Comparison of ENCODE assay signal across 8 cellular contexts in the genomic region with DNA sequence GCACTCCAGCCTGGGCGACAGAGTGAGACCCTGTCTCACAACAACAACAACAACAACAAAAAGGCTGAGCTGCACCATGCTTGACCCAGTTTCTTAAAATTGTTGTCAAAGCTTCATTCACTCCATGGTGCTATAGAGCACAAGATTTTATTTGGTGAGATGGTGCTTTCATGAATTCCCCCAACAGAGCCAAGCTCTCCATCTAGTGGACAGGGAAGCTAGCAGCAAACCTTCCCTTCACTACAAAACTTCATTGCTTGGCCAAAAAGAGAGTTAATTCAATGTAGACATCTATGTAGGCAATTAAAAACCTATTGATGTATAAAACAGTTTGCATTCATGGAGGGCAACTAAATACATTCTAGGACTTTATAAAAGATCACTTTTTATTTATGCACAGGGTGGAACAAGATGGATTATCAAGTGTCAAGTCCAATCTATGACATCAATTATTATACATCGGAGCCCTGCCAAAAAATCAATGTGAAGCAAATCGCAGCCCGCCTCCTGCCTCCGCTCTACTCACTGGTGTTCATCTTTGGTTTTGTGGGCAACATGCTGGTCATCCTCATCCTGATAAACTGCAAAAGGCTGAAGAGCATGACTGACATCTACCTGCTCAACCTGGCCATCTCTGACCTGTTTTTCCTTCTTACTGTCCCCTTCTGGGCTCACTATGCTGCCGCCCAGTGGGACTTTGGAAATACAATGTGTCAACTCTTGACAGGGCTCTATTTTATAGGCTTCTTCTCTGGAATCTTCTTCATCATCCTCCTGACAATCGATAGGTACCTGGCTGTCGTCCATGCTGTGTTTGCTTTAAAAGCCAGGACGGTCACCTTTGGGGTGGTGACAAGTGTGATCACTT. TPM values are rescaled to one million over a fixed set of nuclear protein-coding genes. Genes with fewer than 3 reads are reported as not detected.
A peak's percentile ranks its signal among the peaks of the same experiment; 100 is the strongest.
DNase-seq lines count a peak whose midpoint lies in the region; ATAC-seq and TF ChIP-seq lines count a peak whose summit lies in the region.

No MANE protein-coding gene starts in this region.

- ATAC-seq in SK-N-SH treated with all-trans-retinoic acid at 6 μM for 48 hours (no peak), HG02623 (IDR thresholded peaks at IDR 0.05; ENCODE audit: unreplicated experiment) (no peak)

- TF ChIP-seq POLR2A in NB4 (IDR thresholded peaks at IDR 0.05; ENCODE audit: extremely low read depth, insufficient read length) = no peak

- H3K9ac ChIP-seq in SK-N-SH = no peak overlapping the region

- no peak overlapping the region for H2AFZ ChIP-seq in SK-N-SH (ENCODE audit: low read depth)

- no peak overlapping the region for H3K4me2 ChIP-seq in SK-N-SH

- peak; percentile 22; the same call in 1 of the 2 replicates for TF ChIP-seq RAD21 in SK-N-SH (IDR thresholded peaks at IDR 0.05; ENCODE audit: low read length)

- no peaks in the 10 kb centered on the region for H3K9me3 ChIP-seq in SK-N-SH

- no peaks in the 10 kb centered on the region for H3K9me2 ChIP-seq in SK-N-SH

- POLR2A ChIA-PET in SK-N-SH (lab: Yijun Ruan, JAX) = no interaction called here

- H3K79me2 ChIP-seq in SK-N-SH (ENCODE audit: insufficient read depth) = no peaks in the 10 kb centered on the region

- TF ChIP-seq EP300 in SK-N-SH (IDR thresholded peaks at IDR 0.05; ENCODE audit: borderline replicate concordance in 1 of 2, low read depth in 1 of 2, low read length in 1 of 2) = no peak

- H4K20me1 ChIP-seq in SK-N-SH (ENCODE audit: insufficient read depth) = no peaks in the 10 kb centered on the region

- H3F3A ChIP-seq in SK-N-SH (replicated peaks; ENCODE audit: insufficient read depth) = peaks cover 3% of the 10 kb centered on the region

- H3K36me3 ChIP-seq in SK-N-SH (replicated peaks in 1 of 2; ENCODE audit: control insufficient read depth in 1 of 2, insufficient read depth in 2 of 2, low read length in 1 of 2) = no peaks in the 10 kb centered on the region

- no peaks in the 10 kb centered on the region for H3K4me1 ChIP-seq in SK-N-SH (ENCODE audit: control insufficient read depth in 1 of 2, insufficient read depth in 2 of 2, low read depth in 1 of 2, low read length in 1 of 2)

- TF ChIP-seq CTCF in SK-N-SH (IDR thresholded peaks at IDR 0.05) (no peak; the same call in 1 of the 2 replicates), NB4 (IDR thresholded peaks at IDR 0.05; ENCODE audit: low read depth, low read length) (peak; percentile 90)

- WGBS in SK-N-SH (ENCODE audit: low lambda C conversion rate) = 34% methylated on average over 8 of the region's 9 CpGs

- CTCF ChIA-PET in SK-N-SH (lab: Yijun Ruan, JAX) = interaction anchor here (1.2 to 1.5 kb wide), 4 partner anchors 30 to 293 kb away, joined by 3 to 4 read pairs (median 3); no protein-coding TSS in a partner anchor

- H3K4me3 ChIP-seq in SK-N-SH (ENCODE audit: low read depth in 2 of 2, low read length in 1 of 2) (no peak overlapping the region; a peak in 1 of 4 replicates), NB4 (ENCODE audit: low read depth, low read length) (no peak overlapping the region)

- no peak overlapping the region for H3K27ac ChIP-seq in SK-N-SH (ENCODE audit: low read depth in 2 of 2, low read length in 1 of 2)

- DNase-seq in SK-N-SH (no peak), NB4 (ENCODE audit: low read depth) (peak; percentile 74), cerebellar cortex (ENCODE audit: low spot score) (peak; percentile 34), pons (ENCODE audit: low spot score) (peak; percentile 58), SHP77 treated with DMSO at 0.1 percent for 48 hours (lab: John Stamatoyannopoulos, UW) (no peak), dedifferentiated amniotic fluid mesenchymal stem cell (ENCODE audit: extremely low spot score) (no peak)

- peaks cover 49% of the 10 kb centered on the region for H3K27me3 ChIP-seq in SK-N-SH (ENCODE audit: insufficient read depth)

TF ChIP-seq in SK-N-SH, 30 proteins besides CTCF, POLR2A, EP300 and RAD21 (continues in another document):
- TF ChIP-seq EZH2phosphoT487 (IDR thresholded peaks at IDR 0.05; ENCODE audit: borderline replicate concordance, low read depth) (no peak), POLR2AphosphoS5 (IDR thresholded peaks at IDR 0.05; ENCODE audit: low read depth, low read length) (no peak), RFX5 (IDR thresholded peaks at IDR 0.05; ENCODE audit: low read length) (no peak), TEAD4 (IDR thresholded peaks at IDR 0.05; ENCODE audit: borderline replicate concordance, insufficient read depth) (no peak), MEF2A (IDR thresholded peaks at IDR 0.05; ENCODE audit: borderline replicate concordance, low read depth) (no peak), FOXJ3 (CRISPR knock-in tag; IDR thresholded peaks at IDR 0.05) (no peak), NRF1 (IDR thresholded peaks at IDR 0.05; ENCODE audit: low read depth, low read length) (no peak)
- TF ChIP-seq, protein P1, sequence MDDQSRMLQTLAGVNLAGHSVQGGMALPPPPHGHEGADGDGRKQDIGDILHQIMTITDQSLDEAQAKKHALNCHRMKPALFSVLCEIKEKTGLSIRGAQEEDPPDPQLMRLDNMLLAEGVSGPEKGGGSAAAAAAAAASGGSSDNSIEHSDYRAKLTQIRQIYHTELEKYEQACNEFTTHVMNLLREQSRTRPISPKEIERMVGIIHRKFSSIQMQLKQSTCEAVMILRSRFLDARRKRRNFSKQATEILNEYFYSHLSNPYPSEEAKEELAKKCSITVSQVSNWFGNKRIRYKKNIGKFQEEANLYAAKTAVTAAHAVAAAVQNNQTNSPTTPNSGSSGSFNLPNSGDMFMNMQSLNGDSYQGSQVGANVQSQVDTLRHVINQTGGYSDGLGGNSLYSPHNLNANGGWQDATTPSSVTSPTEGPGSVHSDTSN (IDR thresholded peaks at IDR 0.05) = no peak
- TF ChIP-seq, protein P2, sequence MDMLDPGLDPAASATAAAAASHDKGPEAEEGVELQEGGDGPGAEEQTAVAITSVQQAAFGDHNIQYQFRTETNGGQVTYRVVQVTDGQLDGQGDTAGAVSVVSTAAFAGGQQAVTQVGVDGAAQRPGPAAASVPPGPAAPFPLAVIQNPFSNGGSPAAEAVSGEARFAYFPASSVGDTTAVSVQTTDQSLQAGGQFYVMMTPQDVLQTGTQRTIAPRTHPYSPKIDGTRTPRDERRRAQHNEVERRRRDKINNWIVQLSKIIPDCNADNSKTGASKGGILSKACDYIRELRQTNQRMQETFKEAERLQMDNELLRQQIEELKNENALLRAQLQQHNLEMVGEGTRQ (IDR thresholded peaks at IDR 0.05; ENCODE audit: borderline replicate concordance, low read depth, low read length) = no peak
- TF ChIP-seq, protein P3, sequence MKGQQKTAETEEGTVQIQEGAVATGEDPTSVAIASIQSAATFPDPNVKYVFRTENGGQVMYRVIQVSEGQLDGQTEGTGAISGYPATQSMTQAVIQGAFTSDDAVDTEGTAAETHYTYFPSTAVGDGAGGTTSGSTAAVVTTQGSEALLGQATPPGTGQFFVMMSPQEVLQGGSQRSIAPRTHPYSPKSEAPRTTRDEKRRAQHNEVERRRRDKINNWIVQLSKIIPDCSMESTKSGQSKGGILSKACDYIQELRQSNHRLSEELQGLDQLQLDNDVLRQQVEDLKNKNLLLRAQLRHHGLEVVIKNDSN (IDR thresholded peaks at IDR 0.05; ENCODE audit: borderline replicate concordance, low read depth) = no peak

TF ChIP-seq in SK-N-SH treated with all-trans-retinoic acid at 6 μM for 48 hours, 23 proteins besides CTCF, POLR2A, EP300 and RAD21:
- TF ChIP-seq SNAI2 (CRISPR knock-in tag; IDR thresholded peaks at IDR 0.05) (no peak), ARNTL (CRISPR knock-in tag; IDR thresholded peaks at IDR 0.05; ENCODE audit: borderline replicate concordance, low read depth) (no peak)
TF ChIP-seq in SK-N-SH treated with all-trans-retinoic acid at 6 μM for 48 hours: peak in this region for 0.

RNA-seq across cellular contexts. Expression of a gene that starts 2.0 kb away (rescaled TPM):
- not detected in 2 replicates for polyA plus RNA-seq in SK-N-SH (2012; rRNA removed)
- not detected in 2 replicates for polyA plus RNA-seq in SK-N-SH (2012; cell fraction: cytosol; rRNA removed)
- not detected in 2 replicates for polyA plus RNA-seq in SK-N-SH (2012; cell fraction: nucleus; rRNA removed)

RNA-seq across cellular contexts. Expression of a gene that starts 18.8 kb away (rescaled TPM):
- polyA plus RNA-seq in SK-N-SH (2012; rRNA removed) = not detected in 2 replicates
- not detected in 2 replicates for polyA plus RNA-seq in SK-N-SH (2012; cell fraction: cytosol; rRNA removed)
- polyA plus RNA-seq in SK-N-SH (2012; cell fraction: nucleus; rRNA removed) = not detected in 2 replicates

RNA-seq across cellular contexts. Expression of a gene that starts 34.3 kb away (rescaled TPM):
- polyA plus RNA-seq in SK-N-SH (2012; rRNA removed) = not detected in 2 replicates
- polyA plus RNA-seq in SK-N-SH (2012; cell fraction: cytosol; rRNA removed) = 0.06 TPM in 1 of 2 replicates, not detected in the other
- 0.08 TPM in 1 of 2 replicates, not detected in the other for polyA plus RNA-seq in SK-N-SH (2012; cell fraction: nucleus; rRNA removed)

Comparison
In these comparisons a context has a peak if more than half of its experiments do, and no peak if none do; other contexts are left out.
1. DNase-seq: peak in NB4 (single experiment), cerebellar cortex (single experiment) and pons (single experiment); none in SK-N-SH (single experiment), SHP77 treated with DMSO at 0.1 percent for 48 hours (single experiment) and dedifferentiated amniotic fluid mesenchymal stem cell (single experiment).